Comparison of ENCODE assay signal across 24 cellular contexts in the genomic region with DNA sequence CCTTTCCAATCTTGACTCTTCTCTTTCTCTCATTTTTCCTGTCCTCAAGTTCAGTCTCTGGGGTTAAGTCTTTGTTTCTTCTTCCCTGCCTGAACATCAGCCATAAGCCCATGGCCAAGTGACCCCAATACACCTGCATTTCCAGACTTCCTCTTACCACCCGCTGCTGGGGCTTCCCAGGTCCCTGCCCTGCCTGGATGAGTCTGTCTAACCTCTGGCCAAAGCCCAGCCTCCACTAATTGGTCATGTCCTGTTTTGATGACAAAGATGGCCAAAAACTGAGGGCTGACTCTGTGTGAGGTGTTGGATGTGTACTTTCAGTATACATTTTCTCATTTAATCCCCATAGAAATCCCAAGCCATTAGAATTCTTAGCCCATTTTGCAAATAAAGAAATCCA. TPM values are rescaled to one million over a fixed set of nuclear protein-coding genes. Genes with fewer than 3 reads are reported as not detected.
DNase-seq lines count a peak whose midpoint lies in the region; TF ChIP-seq lines count a peak whose summit lies in the region.
"Had no signal": no experiment of that assay in that cellular context is flagged by ENCODE, and none has a peak within 500 bp of the region (broad histone marks: within the 10 kb centered on the region; RNA-seq: fewer than 3 reads in every experiment).

No MANE protein-coding gene starts in this region.

- H2BK12ac ChIP-seq in neuronal stem cell (ENCODE audit: low read length) = no peak overlapping the region

- DNase-seq in A172 (ENCODE audit: low spot score) (peak; percentile 27), MG63 (peak; percentile 62), esophagus muscularis mucosa (ENCODE audit: extremely low spot score) (peak; percentile 62), neuronal stem cell (ENCODE audit: low spot score) (no peak), islet precursor cell (no peak), SJCRH30 (no peak), breast epithelium (ENCODE audit: low spot score in 2 of 2) (no peak)
- DNase-seq: CD4-positive, alpha-beta T cell; COR-L47; DMS53; GM23248; H7; Kasumi-1; NCI-H1417; NCI-H1694; NCI-H2029 treated with DMSO at 0.1 percent for 48 hours; NCI-H446 treated with DMSO at 0.1 percent for 48 hours; NCI-H526; NCI-H82; NK-92 treated with Interleukin-12 subunit alpha and Interleukin-12 subunit beta, amount 100 ng/mL, for 24 hours; PC-9 had no signal

- H3K36me3 ChIP-seq in MG63 (no peaks in the 10 kb centered on the region), esophagus muscularis mucosa (no peaks in the 10 kb centered on the region), neuronal stem cell (replicated peaks in 1 of 2; ENCODE audit: control insufficient read depth in 2 of 2, insufficient read depth in 2 of 2, low read length in 2 of 2) (no peaks in the 10 kb centered on the region), SJCRH30 (no peaks in the 10 kb centered on the region; the same call in 1 of the 2 replicates), breast epithelium (no peaks in the 10 kb centered on the region)
- H3K36me3 ChIP-seq: BLaER1, SJSA1 had no signal

- TF ChIP-seq EP300 in esophagus muscularis mucosa (IDR thresholded peaks at IDR 0.05) = no peak

- H4K8ac ChIP-seq in neuronal stem cell (ENCODE audit: low read depth, low read length) = no peak overlapping the region

- H3K4me2 ChIP-seq in neuronal stem cell (ENCODE audit: insufficient read depth, low read length, poor library complexity, severe bottlenecking) = no peak overlapping the region
- H3K4me2 ChIP-seq: BLaER1, PC-9 had no signal

- TF ChIP-seq POLR2A in esophagus muscularis mucosa (IDR thresholded peaks at IDR 0.05; ENCODE audit: low read depth) (no peak), breast epithelium (IDR thresholded peaks at IDR 0.05) (no peak)

- H3K27ac ChIP-seq in esophagus muscularis mucosa (replicated peaks in 1 of 4) (no peak overlapping the region), neuronal stem cell (replicated peaks; ENCODE audit: low read length) (no peak overlapping the region), SJCRH30 (no peak overlapping the region), breast epithelium (no peak overlapping the region)
- H3K27ac ChIP-seq: BLaER1, GM23248, PC-9, SJSA1 had no signal

- H3K4me3 ChIP-seq in MG63 (no peak overlapping the region), esophagus muscularis mucosa (no peak overlapping the region), neuronal stem cell (ENCODE audit: low read length in 2 of 2) (no peak overlapping the region), SJCRH30 (no peak overlapping the region), breast epithelium (no peak overlapping the region)
- H3K4me3 ChIP-seq: BLaER1, GM12878, GM23248, PC-9, SJSA1 had no signal

- WGBS in esophagus muscularis mucosa = 68% methylated on average over 1 of the region's 1 CpG
- no CpG with 5 or more reads among the region's 1 CpG for WGBS in neuronal stem cell (ENCODE audit: extremely low coverage in 2 of 2, insufficient read length in 2 of 2, insufficient replicate concordance in 1 of 2), 2 donors

- peaks cover 0 to 24% (median 12%) of the 10 kb centered on the region in 4 donors for H3K4me1 ChIP-seq in esophagus muscularis mucosa
- no peaks in the 10 kb centered on the region for H3K4me1 ChIP-seq in neuronal stem cell (ENCODE audit: control insufficient read depth in 2 of 2, insufficient read depth in 1 of 2, low read depth in 1 of 2, low read length in 2 of 2)
- H3K4me1 ChIP-seq in SJCRH30 = no peaks in the 10 kb centered on the region; the same call in 1 of the 2 replicates
- no peaks in the 10 kb centered on the region for H3K4me1 ChIP-seq in breast epithelium

- intact Hi-C loops in esophagus muscularis mucosa (cut with DNase I) = loop anchor here (10.0 kb wide), 1 partner anchor 99 kb away; no protein-coding TSS in a partner anchor
- intact Hi-C loops in breast epithelium (cut with DNase I; ENCODE audit: low total_unique reads) = no loop called here

- H3K18ac ChIP-seq in neuronal stem cell (ENCODE audit: low read length) = no peak overlapping the region

- no peak for TF ChIP-seq CTCF in esophagus muscularis mucosa (IDR thresholded peaks at IDR 0.05)
- TF ChIP-seq CTCF in breast epithelium (IDR thresholded peaks at IDR 0.05) = no peak

- peak overlapping the region; percentile 9 for H3K14ac ChIP-seq in neuronal stem cell (ENCODE audit: low read length)

- H2AK5ac ChIP-seq in neuronal stem cell (ENCODE audit: low read depth, low read length) = no peak overlapping the region

- no peak overlapping the region for H4K91ac ChIP-seq in neuronal stem cell (ENCODE audit: low read depth, low read length, poor library complexity)

- no peak overlapping the region for H3K23ac ChIP-seq in neuronal stem cell (ENCODE audit: low read depth, low read length, poor library complexity)

- H3K4ac ChIP-seq in neuronal stem cell (ENCODE audit: low read length) = no peak overlapping the region

- H2AFZ ChIP-seq in neuronal stem cell (ENCODE audit: low read length) = no peak overlapping the region
- H2AFZ ChIP-seq: GM23248, PC-9 had no signal

- no peak overlapping the region for H2BK5ac ChIP-seq in neuronal stem cell (ENCODE audit: low read length)

- no peak overlapping the region for H2BK15ac ChIP-seq in neuronal stem cell (ENCODE audit: low read length)

- H3K79me1 ChIP-seq in neuronal stem cell (ENCODE audit: low read depth, low read length) = no peaks in the 10 kb centered on the region

- H3K27me3 ChIP-seq in MG63 (no peaks in the 10 kb centered on the region), esophagus muscularis mucosa (no peaks in the 10 kb centered on the region), neuronal stem cell (ENCODE audit: control insufficient read depth in 3 of 3, insufficient read depth in 3 of 3, low read depth in 1 of 3, low read length in 3 of 3) (no peaks in the 10 kb centered on the region), SJCRH30 (no peaks in the 10 kb centered on the region), breast epithelium (no peaks in the 10 kb centered on the region)
- H3K27me3 ChIP-seq: BLaER1, SJSA1 had no signal

- no peak overlapping the region for H2BK120ac ChIP-seq in neuronal stem cell (ENCODE audit: low read depth, low read length)

- H3K9ac ChIP-seq in neuronal stem cell (ENCODE audit: low read depth, low read length, poor library complexity) = no peak overlapping the region
- H3K9ac ChIP-seq: BLaER1, GM23248 had no signal

- H3K9me3 ChIP-seq in MG63 (no peaks in the 10 kb centered on the region), esophagus muscularis mucosa (no peaks in the 10 kb centered on the region), neuronal stem cell (replicated peaks in 1 of 2; ENCODE audit: control insufficient read depth in 2 of 2, insufficient read depth in 1 of 2, low read depth in 1 of 2, low read length in 2 of 2) (no peaks in the 10 kb centered on the region), SJCRH30 (replicated peaks) (0 out of 2 replicates have a peak, but pooled peaks cover 3% of the 10 kb centered on the region), breast epithelium (no peaks in the 10 kb centered on the region)
- H3K9me3 ChIP-seq: BLaER1, SJSA1 had no signal

RNA-seq across cellular contexts. Expression of a gene that starts 47.3 kb away (rescaled TPM):
- 7.8 and 10.1 TPM in 2 replicates for total RNA-seq in A172 (2014; rRNA removed; shearing (Covaris generic))
- total RNA-seq in MG63 (2014; rRNA removed; shearing (Covaris generic); ENCODE audit: low replicate concordance) = 2.9 and 8.8 TPM in 2 replicates
- total RNA-seq in esophagus muscularis mucosa (1 to 10 TPM in 3 of 4 donors, under 1 TPM in 1; 0.84 to 2.4 (median 1.7) TPM), breast epithelium (1 to 10 TPM in 2 of 3 donors, under 1 TPM in 1; 0.48 to 9.4 (median 2.3) TPM)
- 0.64 TPM for polyA plus RNA-seq in neuronal stem cell (2013, experiment 1 of 2)
- 0.46 TPM for polyA plus RNA-seq in neuronal stem cell (2013, experiment 2 of 2)
- total RNA-seq in SJCRH30 (2014; rRNA removed; shearing (Covaris generic)) = 11.8 and 14.1 TPM in 2 replicates
- total RNA-seq: CD4-positive, alpha-beta T cell; GM12878; H7 had no signal
- polyA plus RNA-seq: GM12878 had no signal

Comparison
In these comparisons a context has a peak if more than half of its experiments do, and no peak if none do; other contexts are left out.
1. DNase-seq: peak in A172 (single experiment), MG63 (single experiment) and esophagus muscularis mucosa (single experiment); none in neuronal stem cell (single experiment), islet precursor cell (single experiment), SJCRH30 (0 of 2) and breast epithelium (0 of 2).